ENCODE assay signal across 16 cellular contexts in genomic region chr5:92444888-92445287, GRCh38.
A peak's percentile ranks its signal among the peaks of the same experiment; 100 is the strongest.
DNase-seq lines count a peak whose midpoint lies in the region; ATAC-seq, FAIRE-seq and TF ChIP-seq lines count a peak whose summit lies in the region.
"Had no signal": no experiment of that assay in that cellular context is flagged by ENCODE, and none has a peak within 500 bp of the region (broad histone marks: within the 10 kb centered on the region; RNA-seq: fewer than 3 reads in every experiment).

No MANE protein-coding gene starts in this region.

- H3K27ac ChIP-seq in HCT116 (ENCODE audit: low read depth, low read length) = no peak overlapping the region
- H3K27ac ChIP-seq: A549, HL-60 had no signal

- no peak for TF ChIP-seq POLR2A in HCT116 (IDR thresholded peaks at IDR 0.05; ENCODE audit: borderline replicate concordance, extremely low read depth, insufficient read depth, insufficient read length)

- TF ChIP-seq RAD21 in HCT116 (IDR thresholded peaks at IDR 0.05; ENCODE audit: low read depth) = no peak

- TF ChIP-seq CTCF in HCT116 (IDR thresholded peaks at IDR 0.05 in 2 of 3, conservative IDR thresholded peaks at IDR 0.05 in 1 of 3; ENCODE audit: borderline replicate concordance in 1 of 3, insufficient read depth in 1 of 3, low read depth in 2 of 3, low read length in 2 of 3) (no peak), fibroblast of mammary gland (conservative IDR thresholded peaks at IDR 0.05; ENCODE audit: control insufficient read depth, insufficient read depth, low read depth, low read length) (no peak)

- H3K4me1 ChIP-seq in HCT116 (ENCODE audit: control insufficient read depth in 1 of 2, insufficient read depth in 2 of 2, low read length in 2 of 2) = no peaks in the 10 kb centered on the region
- H3K4me1 ChIP-seq: A549, BE2C, HAP-1 had no signal

- DNase-seq in HCT116 (ENCODE audit: low read depth, low spot score) = no peak
- peak; percentile 25 for DNase-seq in NCI-H526 treated with DMSO at 0.1 percent for 48 hours (lab: John Stamatoyannopoulos, UW)
- DNase-seq in fibroblast of mammary gland (ENCODE audit: low read depth) = peak; percentile 7
- DNase-seq in superior temporal gyrus (ENCODE audit: extremely low spot score) = peak; percentile 60
- no peak for DNase-seq in stimulated activated naive CD4-positive, alpha-beta T cell treated with Interleukin-2 at 50 U/mL for 16 hours (lab: John Stamatoyannopoulos, UW)
- DNase-seq in HTR-8/SVneo (ENCODE audit: insufficient read length, low spot score) = no peak
- DNase-seq in G401 (ENCODE audit: low spot score) = no peak
- DNase-seq: BE2C; CD8-positive, alpha-beta T cell; COR-L47 had no signal

- no TSS peak for BruUV-seq in HCT116 (replicated peaks; lab: Mats Ljungman, UMichigan)

- in situ Hi-C loops in G401 (cut with HindIII; ENCODE audit: low sequenced_read_pairs) = no loop called here

- POLR2A ChIA-PET in HCT116 (lab: Charles Lee) = no interaction called here

- no peaks in the 10 kb centered on the region for H3K9me2 ChIP-seq in HCT116 (ENCODE audit: insufficient read depth)

- RAD21 ChIA-PET in HCT116 (lab: Charles Lee; ENCODE audit: low non-redundant PET in 1 of 2, low total read pairs in 2 of 2, uncharacterized antibody in 2 of 2, unreplicated experiment in 2 of 2) = no interaction called here

- H3K4me2 ChIP-seq in HCT116 (ENCODE audit: low read length) = no peak overlapping the region
- H3K4me2 ChIP-seq: A549 had no signal

- intact Hi-C loops in HCT116 (cut with micrococcal nuclease) = no loop called here

- H4K20me1 ChIP-seq in HCT116 (ENCODE audit: insufficient read depth) = no peaks in the 10 kb centered on the region

- no peaks in the 10 kb centered on the region for H3K79me2 ChIP-seq in HCT116 (ENCODE audit: insufficient read depth, low read length)

- CTCF ChIA-PET in HCT116 (lab: Charles Lee) = no interaction called here

- H3K36me3 ChIP-seq in HCT116 (ENCODE audit: control insufficient read depth in 1 of 2, insufficient read depth in 2 of 2, low read length in 2 of 2) = no peaks in the 10 kb centered on the region
- H3K36me3 ChIP-seq: BE2C, HAP-1 had no signal

- no peak overlapping the region for H3K4me3 ChIP-seq in HCT116 (replicated peaks in 1 of 2; ENCODE audit: low read depth in 1 of 2, low read length in 2 of 2)
- no peak overlapping the region for H3K4me3 ChIP-seq in fibroblast of mammary gland (ENCODE audit: control insufficient read depth, low read depth, low read length)
- H3K4me3 ChIP-seq: A549, HAP-1, K562 had no signal

- no peak overlapping the region for H3K9ac ChIP-seq in HCT116 (ENCODE audit: low read length)

- no peak for FAIRE-seq in HTR-8/SVneo (lab: Jason Lieb, UNC)
- FAIRE-seq: A549, GM12891, H1, K562 had no signal

- no peak for ATAC-seq in HCT116
- ATAC-seq: A549; CD8-positive, alpha-beta T cell; K562 had no signal

- H3K9me3 ChIP-seq in HCT116 (ENCODE audit: control insufficient read depth in 1 of 2, insufficient read depth in 1 of 2, low read depth in 1 of 2, low read length in 2 of 2) = no peaks in the 10 kb centered on the region
- H3K9me3 ChIP-seq: BE2C, HAP-1 had no signal

- no peaks in the 10 kb centered on the region for H3K27me3 ChIP-seq in HCT116 (ENCODE audit: insufficient read depth, low read length)
- H3K27me3 ChIP-seq: BE2C had no signal

- H2AFZ ChIP-seq in HCT116 (ENCODE audit: low read depth, low read length, poor library complexity, severe bottlenecking) = peak overlapping the region; percentile 2

TF ChIP-seq in HCT116, 20 proteins besides CTCF, POLR2A, EP300 and RAD21:
- TF ChIP-seq ATF3 (IDR thresholded peaks at IDR 0.05) = no peak
- TF ChIP-seq POLR2AphosphoS5 (IDR thresholded peaks at IDR 0.05; ENCODE audit: low read depth, low read length) = no peak
- TF ChIP-seq EZH2 (IDR thresholded peaks at IDR 0.05) = no peak
- TF ChIP-seq ZFX (IDR thresholded peaks at IDR 0.05) = no peak
- TF ChIP-seq TCF7L2 (IDR thresholded peaks at IDR 0.05; ENCODE audit: borderline replicate concordance, extremely low read depth, insufficient read depth, insufficient read length) = no peak

Comparison
In these comparisons a context has a peak if more than half of its experiments do, and no peak if none do; other contexts are left out.
1. DNase-seq: peak in NCI-H526 treated with DMSO at 0.1 percent for 48 hours (single experiment), fibroblast of mammary gland (single experiment) and superior temporal gyrus (single experiment); none in HCT116 (single experiment), stimulated activated naive CD4-positive, alpha-beta T cell treated with Interleukin-2 at 50 U/mL for 16 hours (single experiment), HTR-8/SVneo (single experiment) and G401 (single experiment).